ENCODE assay signal across 1 cellular context in genomic region chr10:119725550-119726290, GRCh38.
TF ChIP-seq lines count a peak whose summit lies in the region.

Gene INPP5F (plus strand): TSS chr10:119726050. CDS start chr10:119726263, 213 bp downstream.

TF ChIP-seq in HEK293, 187 proteins besides CTCF, POLR2A, EP300 and RAD21 (continued from another document and continues in another):
- TF ChIP-seq ZNF132 (tag by site-specific recombination; IDR thresholded peaks at IDR 0.05; ENCODE audit: borderline replicate concordance) (no peak), GLI4 (tag by site-specific recombination; IDR thresholded peaks at IDR 0.05) (no peak), SALL2 (tag by site-specific recombination; IDR thresholded peaks at IDR 0.05; ENCODE audit: borderline replicate concordance) (no peak), ZNF654 (tag by site-specific recombination; IDR thresholded peaks at IDR 0.05; ENCODE audit: low read depth) (no peak), BCL6B (tag by site-specific recombination; IDR thresholded peaks at IDR 0.05) (no peak), TCF7L2 (IDR thresholded peaks at IDR 0.05; ENCODE audit: borderline replicate concordance, low read depth, low read length) (no peak), ZSCAN18 (tag by site-specific recombination; IDR thresholded peaks at IDR 0.05) (no peak), KLF16 (tag by site-specific recombination; IDR thresholded peaks at IDR 0.05) (peak; percentile 86), ZNF843 (tag by site-specific recombination; IDR thresholded peaks at IDR 0.05) (0 out of 2 replicates have a peak, but pooled peaks have one; percentile 49), ZNF626 (tag by site-specific recombination; IDR thresholded peaks at IDR 0.05) (no peak), ZNF776 (tag by site-specific recombination; IDR thresholded peaks at IDR 0.05; ENCODE audit: borderline replicate concordance) (no peak), ZFHX2 (tag by site-specific recombination; conservative IDR thresholded peaks at IDR 0.05) (peak; percentile 43), ZNF529 (tag by site-specific recombination; IDR thresholded peaks at IDR 0.05; ENCODE audit: insufficient replicate concordance) (no peak), OVOL3 (tag by site-specific recombination; IDR thresholded peaks at IDR 0.05) (no peak), BCL11B (tag by site-specific recombination; IDR thresholded peaks at IDR 0.05; ENCODE audit: low read depth) (no peak), WT1 (tag by site-specific recombination; IDR thresholded peaks at IDR 0.05) (peak; percentile 90), MYNN (tag by site-specific recombination; IDR thresholded peaks at IDR 0.05; ENCODE audit: borderline replicate concordance) (no peak), ZNF350 (tag by site-specific recombination; IDR thresholded peaks at IDR 0.05) (no peak), ZBTB7A (tag by site-specific recombination; IDR thresholded peaks at IDR 0.05; ENCODE audit: low read depth) (peak; percentile 83; the same call in 1 of the 2 replicates), ZSCAN4 (tag by site-specific recombination; IDR thresholded peaks at IDR 0.05) (no peak), INSM2 (tag by site-specific recombination; IDR thresholded peaks at IDR 0.05) (no peak), KLF10 (tag by site-specific recombination; IDR thresholded peaks at IDR 0.05) (no peak), ZNF221 (tag by site-specific recombination; IDR thresholded peaks at IDR 0.05; ENCODE audit: borderline replicate concordance) (no peak), ZSCAN5A (tag by site-specific recombination; IDR thresholded peaks at IDR 0.05) (0 out of 2 replicates have a peak, but pooled peaks have one; percentile 46), ZNF121 (tag by site-specific recombination; IDR thresholded peaks at IDR 0.05) (no peak), GLI2 (tag by site-specific recombination; IDR thresholded peaks at IDR 0.05; ENCODE audit: borderline replicate concordance, low read depth) (no peak), ZFP3 (tag by site-specific recombination; IDR thresholded peaks at IDR 0.05; ENCODE audit: low read depth) (no peak), ZBTB48 (tag by site-specific recombination; IDR thresholded peaks at IDR 0.05) (no peak), ZNF548 (tag by site-specific recombination; IDR thresholded peaks at IDR 0.05) (no peak), ZNF175 (tag by site-specific recombination; IDR thresholded peaks at IDR 0.05) (no peak), SP3 (tag by site-specific recombination; IDR thresholded peaks at IDR 0.05) (peak; percentile 100), HOXD13 (CRISPR knock-in tag; IDR thresholded peaks at IDR 0.05; ENCODE audit: borderline replicate concordance) (no peak), ZNF366 (tag by site-specific recombination; conservative IDR thresholded peaks at IDR 0.05) (peak; percentile 100), ZNF473 (tag by site-specific recombination; IDR thresholded peaks at IDR 0.05) (no peak), ZNF664 (tag by site-specific recombination; IDR thresholded peaks at IDR 0.05) (no peak), KLF8 (tag by site-specific recombination; IDR thresholded peaks at IDR 0.05) (peak; percentile 99), HIC1 (tag by site-specific recombination; IDR thresholded peaks at IDR 0.05) (peak; percentile 92), ZBTB8A (tag by site-specific recombination; IDR thresholded peaks at IDR 0.05) (peak; percentile 88), ZNF488 (tag by site-specific recombination; IDR thresholded peaks at IDR 0.05) (0 out of 2 replicates have a peak, but pooled peaks have one; percentile 27), GFI1B (tag by site-specific recombination; IDR thresholded peaks at IDR 0.05) (no peak)
- TF ChIP-seq, protein P1, sequence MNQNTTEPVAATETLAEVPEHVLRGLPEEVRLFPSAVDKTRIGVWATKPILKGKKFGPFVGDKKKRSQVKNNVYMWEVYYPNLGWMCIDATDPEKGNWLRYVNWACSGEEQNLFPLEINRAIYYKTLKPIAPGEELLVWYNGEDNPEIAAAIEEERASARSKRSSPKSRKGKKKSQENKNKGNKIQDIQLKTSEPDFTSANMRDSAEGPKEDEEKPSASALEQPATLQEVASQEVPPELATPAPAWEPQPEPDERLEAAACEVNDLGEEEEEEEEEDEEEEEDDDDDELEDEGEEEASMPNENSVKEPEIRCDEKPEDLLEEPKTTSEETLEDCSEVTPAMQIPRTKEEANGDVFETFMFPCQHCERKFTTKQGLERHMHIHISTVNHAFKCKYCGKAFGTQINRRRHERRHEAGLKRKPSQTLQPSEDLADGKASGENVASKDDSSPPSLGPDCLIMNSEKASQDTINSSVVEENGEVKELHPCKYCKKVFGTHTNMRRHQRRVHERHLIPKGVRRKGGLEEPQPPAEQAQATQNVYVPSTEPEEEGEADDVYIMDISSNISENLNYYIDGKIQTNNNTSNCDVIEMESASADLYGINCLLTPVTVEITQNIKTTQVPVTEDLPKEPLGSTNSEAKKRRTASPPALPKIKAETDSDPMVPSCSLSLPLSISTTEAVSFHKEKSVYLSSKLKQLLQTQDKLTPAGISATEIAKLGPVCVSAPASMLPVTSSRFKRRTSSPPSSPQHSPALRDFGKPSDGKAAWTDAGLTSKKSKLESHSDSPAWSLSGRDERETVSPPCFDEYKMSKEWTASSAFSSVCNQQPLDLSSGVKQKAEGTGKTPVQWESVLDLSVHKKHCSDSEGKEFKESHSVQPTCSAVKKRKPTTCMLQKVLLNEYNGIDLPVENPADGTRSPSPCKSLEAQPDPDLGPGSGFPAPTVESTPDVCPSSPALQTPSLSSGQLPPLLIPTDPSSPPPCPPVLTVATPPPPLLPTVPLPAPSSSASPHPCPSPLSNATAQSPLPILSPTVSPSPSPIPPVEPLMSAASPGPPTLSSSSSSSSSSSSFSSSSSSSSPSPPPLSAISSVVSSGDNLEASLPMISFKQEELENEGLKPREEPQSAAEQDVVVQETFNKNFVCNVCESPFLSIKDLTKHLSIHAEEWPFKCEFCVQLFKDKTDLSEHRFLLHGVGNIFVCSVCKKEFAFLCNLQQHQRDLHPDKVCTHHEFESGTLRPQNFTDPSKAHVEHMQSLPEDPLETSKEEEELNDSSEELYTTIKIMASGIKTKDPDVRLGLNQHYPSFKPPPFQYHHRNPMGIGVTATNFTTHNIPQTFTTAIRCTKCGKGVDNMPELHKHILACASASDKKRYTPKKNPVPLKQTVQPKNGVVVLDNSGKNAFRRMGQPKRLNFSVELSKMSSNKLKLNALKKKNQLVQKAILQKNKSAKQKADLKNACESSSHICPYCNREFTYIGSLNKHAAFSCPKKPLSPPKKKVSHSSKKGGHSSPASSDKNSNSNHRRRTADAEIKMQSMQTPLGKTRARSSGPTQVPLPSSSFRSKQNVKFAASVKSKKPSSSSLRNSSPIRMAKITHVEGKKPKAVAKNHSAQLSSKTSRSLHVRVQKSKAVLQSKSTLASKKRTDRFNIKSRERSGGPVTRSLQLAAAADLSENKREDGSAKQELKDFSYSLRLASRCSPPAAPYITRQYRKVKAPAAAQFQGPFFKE (tag by site-specific recombination; IDR thresholded peaks at IDR 0.05; ENCODE audit: borderline replicate concordance) = no peak
- TF ChIP-seq, protein P2, sequence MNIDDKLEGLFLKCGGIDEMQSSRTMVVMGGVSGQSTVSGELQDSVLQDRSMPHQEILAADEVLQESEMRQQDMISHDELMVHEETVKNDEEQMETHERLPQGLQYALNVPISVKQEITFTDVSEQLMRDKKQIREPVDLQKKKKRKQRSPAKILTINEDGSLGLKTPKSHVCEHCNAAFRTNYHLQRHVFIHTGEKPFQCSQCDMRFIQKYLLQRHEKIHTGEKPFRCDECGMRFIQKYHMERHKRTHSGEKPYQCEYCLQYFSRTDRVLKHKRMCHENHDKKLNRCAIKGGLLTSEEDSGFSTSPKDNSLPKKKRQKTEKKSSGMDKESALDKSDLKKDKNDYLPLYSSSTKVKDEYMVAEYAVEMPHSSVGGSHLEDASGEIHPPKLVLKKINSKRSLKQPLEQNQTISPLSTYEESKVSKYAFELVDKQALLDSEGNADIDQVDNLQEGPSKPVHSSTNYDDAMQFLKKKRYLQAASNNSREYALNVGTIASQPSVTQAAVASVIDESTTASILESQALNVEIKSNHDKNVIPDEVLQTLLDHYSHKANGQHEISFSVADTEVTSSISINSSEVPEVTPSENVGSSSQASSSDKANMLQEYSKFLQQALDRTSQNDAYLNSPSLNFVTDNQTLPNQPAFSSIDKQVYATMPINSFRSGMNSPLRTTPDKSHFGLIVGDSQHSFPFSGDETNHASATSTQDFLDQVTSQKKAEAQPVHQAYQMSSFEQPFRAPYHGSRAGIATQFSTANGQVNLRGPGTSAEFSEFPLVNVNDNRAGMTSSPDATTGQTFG (tag by site-specific recombination; IDR thresholded peaks at IDR 0.05; ENCODE audit: borderline replicate concordance) = no peak
- TF ChIP-seq, protein P3, sequence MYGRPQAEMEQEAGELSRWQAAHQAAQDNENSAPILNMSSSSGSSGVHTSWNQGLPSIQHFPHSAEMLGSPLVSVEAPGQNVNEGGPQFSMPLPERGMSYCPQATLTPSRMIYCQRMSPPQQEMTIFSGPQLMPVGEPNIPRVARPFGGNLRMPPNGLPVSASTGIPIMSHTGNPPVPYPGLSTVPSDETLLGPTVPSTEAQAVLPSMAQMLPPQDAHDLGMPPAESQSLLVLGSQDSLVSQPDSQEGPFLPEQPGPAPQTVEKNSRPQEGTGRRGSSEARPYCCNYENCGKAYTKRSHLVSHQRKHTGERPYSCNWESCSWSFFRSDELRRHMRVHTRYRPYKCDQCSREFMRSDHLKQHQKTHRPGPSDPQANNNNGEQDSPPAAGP (tag by site-specific recombination; IDR thresholded peaks at IDR 0.05) = no peak
